Comparison of ENCODE assay signal across 1 cellular context in the genomic region with DNA sequence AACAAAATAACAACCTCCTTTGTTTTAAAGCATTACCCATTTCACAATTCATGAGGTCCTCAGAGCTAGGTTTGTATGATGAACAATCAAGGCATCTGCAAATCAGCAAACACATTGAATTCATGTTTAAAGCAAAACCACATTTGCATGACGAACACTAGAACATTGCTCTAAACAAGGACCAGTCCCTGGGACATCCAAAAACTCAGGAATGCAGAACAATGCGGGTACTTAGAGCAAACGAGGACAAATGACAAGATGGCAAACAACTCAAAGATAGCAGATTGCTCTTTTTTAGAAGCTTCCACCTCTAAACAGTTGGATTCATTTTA.
TF ChIP-seq lines count a peak whose summit lies in the region.

No MANE protein-coding gene starts in this region.

TF ChIP-seq in K562, 482 proteins besides CTCF, POLR2A, EP300 and RAD21 (continued from another document):
- no peak for TF ChIP-seq ZFP91 (CRISPR knock-in tag; IDR thresholded peaks at IDR 0.05)
